Comparison of ENCODE assay signal across 8 cellular contexts in genomic region chr4:13541720-13542576, GRCh38. TPM values are rescaled to one million over a fixed set of nuclear protein-coding genes. Genes with fewer than 3 reads are reported as not detected.
A peak's percentile ranks its signal among the peaks of the same experiment; 100 is the strongest.
DNase-seq lines count a peak whose midpoint lies in the region; ATAC-seq lines count a peak whose summit lies in the region.

No MANE protein-coding gene starts in this region.

- H4K20me1 ChIP-seq in BLaER1 = peaks cover 100% of the 10 kb centered on the region

- DNase-seq in activated T-helper 1 cell treated with anti-CD3 and anti-CD28 coated beads, Interleukin-12 subunit alpha, Interleukin-12 subunit beta, Interleukin-2, Interleukin-4 antibody, amounts not matched to agents 30 ng/mL and 10 ng/mL and 1 ng/mL, durations not matched to agents 14 hours and 24 hours and 36 hours (ENCODE audit: low spot score) = no peak
- DNase-seq in kidney tubule cell (ENCODE audit: low spot score) = peak; percentile 70
- DNase-seq in SIG-M5 (lab: John Stamatoyannopoulos, UW) = no peak
- no peak for DNase-seq in middle frontal gyrus (ENCODE audit: extremely low spot score, low spot score)

- peaks cover 100% of the 10 kb centered on the region for H3K27me3 ChIP-seq in BLaER1

- H3K4me3 ChIP-seq in BLaER1 = peak overlapping the region; percentile 48
- H3K4me3 ChIP-seq in urinary bladder (ENCODE audit: low read depth, low read length) = peak overlapping the region; percentile 12

- H3K27ac Mint-ChIP-seq in activated T-helper 1 cell treated with anti-CD3 and anti-CD28 coated beads, Interleukin-12 subunit alpha, Interleukin-12 subunit beta, Interleukin-2, Interleukin-4 antibody, amounts not matched to agents 30 ng/mL and 10 ng/mL and 1 ng/mL, durations not matched to agents 14 hours and 24 hours and 36 hours = peak overlapping the region; percentile 65

- H3K4me3 Mint-ChIP-seq in activated T-helper 1 cell treated with anti-CD3 and anti-CD28 coated beads, Interleukin-12 subunit alpha, Interleukin-12 subunit beta, Interleukin-2, Interleukin-4 antibody, amounts not matched to agents 30 ng/mL and 10 ng/mL and 1 ng/mL, durations not matched to agents 14 hours and 24 hours and 36 hours = no peak overlapping the region

- peaks cover 2% of the 10 kb centered on the region for H3K36me3 Mint-ChIP-seq in activated T-helper 1 cell treated with anti-CD3 and anti-CD28 coated beads, Interleukin-12 subunit alpha, Interleukin-12 subunit beta, Interleukin-2, Interleukin-4 antibody, amounts not matched to agents 30 ng/mL and 10 ng/mL and 1 ng/mL, durations not matched to agents 14 hours and 24 hours and 36 hours (ENCODE audit: low read depth)

- intact Hi-C loops in activated T-helper 1 cell treated with anti-CD3 and anti-CD28 coated beads, Interleukin-12 subunit alpha, Interleukin-12 subunit beta, Interleukin-2, Interleukin-4 antibody, amounts not matched to agents 30 ng/mL and 10 ng/mL and 1 ng/mL, durations not matched to agents 14 hours and 24 hours and 36 hours (cut with micrococcal nuclease) = loop anchor here (10.0 kb wide), 1 partner anchor 427 kb away; no protein-coding TSS in a partner anchor

- H3K9me3 ChIP-seq in BLaER1 = peaks cover 58% of the 10 kb centered on the region

- no peak overlapping the region for H3K9ac ChIP-seq in BLaER1

- H3K27ac ChIP-seq in BLaER1 = no peak overlapping the region
- no peak overlapping the region for H3K27ac ChIP-seq in urinary bladder (ENCODE audit: low read depth)

- peak overlapping the region; percentile 53 for H3K4me2 ChIP-seq in BLaER1

- peaks cover 24% of the 10 kb centered on the region for H3K4me1 Mint-ChIP-seq in activated T-helper 1 cell treated with anti-CD3 and anti-CD28 coated beads, Interleukin-12 subunit alpha, Interleukin-12 subunit beta, Interleukin-2, Interleukin-4 antibody, amounts not matched to agents 30 ng/mL and 10 ng/mL and 1 ng/mL, durations not matched to agents 14 hours and 24 hours and 36 hours (ENCODE audit: low read depth)

- no peaks in the 10 kb centered on the region for H3K36me3 ChIP-seq in BLaER1
- no peaks in the 10 kb centered on the region for H3K36me3 ChIP-seq in urinary bladder (ENCODE audit: insufficient read depth)

- H3K4me1 ChIP-seq in BLaER1 (peaks cover 26% of the 10 kb centered on the region), urinary bladder (ENCODE audit: insufficient read depth) (no peaks in the 10 kb centered on the region)

- ATAC-seq in GM19463 (IDR thresholded peaks at IDR 0.05; ENCODE audit: unreplicated experiment) (peak; percentile 30), GM21528 (IDR thresholded peaks at IDR 0.05; ENCODE audit: low FRiP score, unreplicated experiment) (no peak)

- 3% methylated on average over 79 of the region's 79 CpGs for WGBS in urinary bladder

- H3K27me3 Mint-ChIP-seq in activated T-helper 1 cell treated with anti-CD3 and anti-CD28 coated beads, Interleukin-12 subunit alpha, Interleukin-12 subunit beta, Interleukin-2, Interleukin-4 antibody, amounts not matched to agents 30 ng/mL and 10 ng/mL and 1 ng/mL, durations not matched to agents 14 hours and 24 hours and 36 hours (ENCODE audit: insufficient read depth) = peaks cover 75% of the 10 kb centered on the region

- no peaks in the 10 kb centered on the region for H3K9me3 Mint-ChIP-seq in activated T-helper 1 cell treated with anti-CD3 and anti-CD28 coated beads, Interleukin-12 subunit alpha, Interleukin-12 subunit beta, Interleukin-2, Interleukin-4 antibody, amounts not matched to agents 30 ng/mL and 10 ng/mL and 1 ng/mL, durations not matched to agents 14 hours and 24 hours and 36 hours

RNA-seq across cellular contexts. Expression of gene NKX3-2, which starts 2.4 kb away (rescaled TPM):
- not detected in 2 replicates for total RNA-seq in activated T-helper 1 cell treated with anti-CD3 and anti-CD28 coated beads, Interleukin-12 subunit alpha, Interleukin-12 subunit beta, Interleukin-2, Interleukin-4 antibody, amounts not matched to agents 30 ng/mL and 10 ng/mL and 1 ng/mL, durations not matched to agents 14 hours and 24 hours and 36 hours
- total RNA-seq in urinary bladder = 0.37 TPM
- not detected for polyA plus RNA-seq in urinary bladder

RNA-seq across cellular contexts. Expression of gene RAB28, which starts 57.8 kb away (rescaled TPM):
- total RNA-seq in activated T-helper 1 cell treated with anti-CD3 and anti-CD28 coated beads, Interleukin-12 subunit alpha, Interleukin-12 subunit beta, Interleukin-2, Interleukin-4 antibody, amounts not matched to agents 30 ng/mL and 10 ng/mL and 1 ng/mL, durations not matched to agents 14 hours and 24 hours and 36 hours = 19.3 and 22.2 TPM in 2 replicates
- 28.5 TPM for total RNA-seq in urinary bladder
- 16.9 TPM for polyA plus RNA-seq in urinary bladder
